Comparison of ENCODE assay signal across 14 cellular contexts in the genomic region with DNA sequence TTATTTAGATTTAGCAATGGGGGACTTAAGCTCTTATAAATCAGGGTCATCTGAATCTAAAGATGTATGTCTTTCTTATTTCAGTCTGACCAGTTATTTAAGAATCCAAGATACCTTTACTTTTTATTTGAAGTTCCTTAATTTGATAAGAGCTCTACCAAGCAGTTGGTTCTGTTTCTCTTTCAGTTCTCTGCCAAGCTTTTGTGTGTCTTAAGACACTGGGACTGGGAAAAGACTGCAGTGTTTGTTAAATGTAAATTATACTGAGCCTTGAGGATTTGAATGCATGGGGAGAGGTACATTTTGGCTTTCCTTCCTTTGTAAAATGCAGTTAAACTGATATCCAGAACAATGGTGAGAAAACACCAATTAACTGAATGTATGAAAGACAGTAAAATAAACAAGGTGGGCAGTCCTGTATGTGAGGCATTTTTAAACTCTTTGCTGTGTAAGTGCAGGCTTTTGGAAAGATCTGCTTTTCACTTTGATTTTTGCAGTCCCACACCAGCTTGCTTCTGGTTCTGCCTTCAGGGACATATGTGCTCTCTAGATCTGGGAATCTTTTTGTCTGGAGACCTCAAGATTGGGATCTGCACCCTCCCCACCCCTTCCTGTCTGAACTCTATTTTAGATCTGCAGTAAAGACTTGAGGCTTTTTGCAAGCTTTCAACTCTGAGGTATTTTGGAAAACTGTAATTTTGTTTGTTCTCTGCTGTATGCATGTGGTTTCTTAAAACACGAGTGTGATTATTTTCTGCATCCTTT.
A peak's percentile ranks its signal among the peaks of the same experiment; 100 is the strongest.
DNase-seq lines count a peak whose midpoint lies in the region; ATAC-seq, FAIRE-seq and TF ChIP-seq lines count a peak whose summit lies in the region.
"Had no signal": no experiment of that assay in that cellular context is flagged by ENCODE, and none has a peak within 500 bp of the region (broad histone marks: within the 10 kb centered on the region; RNA-seq: fewer than 3 reads in every experiment).

No MANE protein-coding gene starts in this region.

- H3K27ac ChIP-seq in A673 (ENCODE audit: low read depth, low read length, poor library complexity, severe bottlenecking) (peak overlapping the region; percentile 32), SK-N-MC (peak overlapping the region; percentile 20; the same call in 1 of the 2 replicates), right lobe of liver (no peak overlapping the region), mammary epithelial cell (ENCODE audit: insufficient read depth, low read depth, low read length) (no peak overlapping the region)
- H3K27ac ChIP-seq: parathyroid adenoma had no signal

- H3K9me3 ChIP-seq in A673 (ENCODE audit: low read depth, low read length, poor library complexity, severe bottlenecking), result no peaks in the 10 kb centered on the region
- H3K9me3 ChIP-seq in SK-N-MC (ENCODE audit: low read depth, low read length), result no peaks in the 10 kb centered on the region
- no peaks in the 10 kb centered on the region for H3K9me3 ChIP-seq in right lobe of liver
- H3K9me3 ChIP-seq in mammary epithelial cell (replicated peaks; ENCODE audit: insufficient read depth, low read length), result no peaks in the 10 kb centered on the region
- H3K9me3 ChIP-seq: MG63 had no signal

- no peak overlapping the region for H3K4me2 ChIP-seq in mammary epithelial cell (ENCODE audit: insufficient read depth, low read depth, low read length)

- CTCF ChIA-PET in A673 (lab: Charles Lee), result no interaction called here
- CTCF ChIA-PET in mammary epithelial cell (lab: Charles Lee; ENCODE audit: low non-redundant PET), result interaction anchor here (0.5 kb wide), 1 partner anchor 90 kb away, joined by 3 read pairs; no protein-coding TSS in a partner anchor

- no peak for TF ChIP-seq POLR2A in right lobe of liver (IDR thresholded peaks at IDR 0.05)

- peaks cover 0 to 5% (median 3%) of the 10 kb centered on the region in 3 donors for H3K36me3 Mint-ChIP-seq in immature natural killer cell

- peak overlapping the region; percentile 4 to 76 (median 66) for H3K27ac Mint-ChIP-seq in immature natural killer cell
- H3K27ac Mint-ChIP-seq: activated naive CD8-positive, alpha-beta T cell treated with anti-CD3 and anti-CD28 coated beads, Interleukin-2, amount 10 ng/mL, durations not matched to agents 7 days and 5 days; stimulated activated naive CD8-positive, alpha-beta T cell treated with anti-CD3 and anti-CD28 coated beads, Interleukin-15, Interleukin-2, amounts not matched to agents 100 ng/mL and 50 ng/mL, for 24 hours had no signal

- ATAC-seq in right lobe of liver, result no peak
- ATAC-seq in GM21423 (IDR thresholded peaks at IDR 0.05; ENCODE audit: unreplicated experiment), result no peak

- H2AFZ ChIP-seq in mammary epithelial cell (ENCODE audit: low read depth, low read length), result no peak overlapping the region
- H2AFZ ChIP-seq: parathyroid adenoma had no signal

- peak overlapping the region in 4 of 5 donors; percentile 8 to 58 (median 13) for H3K4me3 Mint-ChIP-seq in immature natural killer cell
- H3K4me3 Mint-ChIP-seq: activated naive CD8-positive, alpha-beta T cell treated with anti-CD3 and anti-CD28 coated beads, Interleukin-2, amount 10 ng/mL, durations not matched to agents 7 days and 5 days; stimulated activated naive CD8-positive, alpha-beta T cell treated with anti-CD3 and anti-CD28 coated beads, Interleukin-15, Interleukin-2, amounts not matched to agents 100 ng/mL and 50 ng/mL, for 24 hours had no signal

- no peak overlapping the region for H3K9ac ChIP-seq in SK-N-MC (ENCODE audit: insufficient read length)
- no peak overlapping the region for H3K9ac ChIP-seq in mammary epithelial cell (ENCODE audit: insufficient read depth, low read length)
- H3K9ac ChIP-seq: parathyroid adenoma had no signal

- no peaks in the 10 kb centered on the region for H4K20me1 ChIP-seq in mammary epithelial cell (ENCODE audit: insufficient read depth, low read length)

- dilution Hi-C loops in mammary epithelial cell (cut with HindIII; ENCODE audit: low sequenced_read_pairs), result no loop called here

- intact Hi-C loops in A673 (cut with micrococcal nuclease; ENCODE audit: unreplicated experiment), result no loop called here
- intact Hi-C loops in right lobe of liver (cut with DNase I), result no loop called here
- intact Hi-C loops in mammary epithelial cell (cut with micrococcal nuclease), result no loop called here

- H3K4me1 Mint-ChIP-seq in immature natural killer cell, result peaks cover 55 to 85% of the 10 kb centered on the region in 2 donors

- TF ChIP-seq CTCF in A673 (conservative IDR thresholded peaks at IDR 0.05; ENCODE audit: low read depth, low read length), result no peak
- no peak for TF ChIP-seq CTCF in D721Med (IDR thresholded peaks at IDR 0.05; ENCODE audit: insufficient read depth, missing control alignments)
- TF ChIP-seq CTCF in right lobe of liver (IDR thresholded peaks at IDR 0.05), result no peak
- no peak for TF ChIP-seq CTCF in mammary epithelial cell (conservative IDR thresholded peaks at IDR 0.05 in 1 of 2, IDR thresholded peaks at IDR 0.05 in 1 of 2; ENCODE audit: extremely low read depth in 1 of 2, insufficient read depth in 1 of 2, low read depth in 1 of 2, low read length in 2 of 2)

- no peaks in the 10 kb centered on the region for H3K36me3 ChIP-seq in A673 (ENCODE audit: insufficient read depth, low read length, poor library complexity, severe bottlenecking)
- no peaks in the 10 kb centered on the region for H3K36me3 ChIP-seq in SK-N-MC (ENCODE audit: insufficient read depth, low read length)
- no peaks in the 10 kb centered on the region for H3K36me3 ChIP-seq in right lobe of liver
- no peaks in the 10 kb centered on the region for H3K36me3 ChIP-seq in mammary epithelial cell (ENCODE audit: insufficient read depth, low read length)
- H3K36me3 ChIP-seq: MG63 had no signal

- DNase-seq in A673 (ENCODE audit: low spot score) (no peak), D721Med (ENCODE audit: insufficient read length, low spot score) (no peak), SK-N-MC (ENCODE audit: low read depth, low spot score) (no peak), immature natural killer cell (no peak), right lobe of liver (no peak), mammary epithelial cell (no peak)
- DNase-seq in activated CD8-positive, alpha-beta memory T cell treated with anti-CD3 and anti-CD28 coated beads, Interleukin-2, amount 50 U/mL, for 4 hours, result no peak
- DNase-seq: activated naive CD8-positive, alpha-beta T cell treated with anti-CD3 and anti-CD28 coated beads, Interleukin-2, amount 10 ng/mL, durations not matched to agents 7 days and 5 days; MG63; NCI-H526 treated with DMSO at 0.1 percent for 48 hours; stimulated activated CD4-positive, alpha-beta T cell treated with anti-CD3 and anti-CD28 coated beads, Interleukin-4, amount 100 ng/mL, for 1 hour had no signal

- H3K4me3 ChIP-seq in A673 (ENCODE audit: low read depth, low read length, poor library complexity, severe bottlenecking) (no peak overlapping the region), SK-N-MC (peak overlapping the region; percentile 42), right lobe of liver (no peak overlapping the region), mammary epithelial cell (replicated peaks in 1 of 3; ENCODE audit: insufficient read depth in 1 of 3, low read depth in 2 of 3, low read length in 3 of 3) (no peak overlapping the region)
- H3K4me3 ChIP-seq: MG63 had no signal

- in situ Hi-C loops in mammary epithelial cell (cut with MboI; ENCODE audit: low sequenced_read_pairs in 2 of 2), result no loop called here

- no peaks in the 10 kb centered on the region for H3K27me3 ChIP-seq in A673 (replicated peaks; ENCODE audit: insufficient read depth, low read depth, low read length, poor library complexity)
- no peaks in the 10 kb centered on the region for H3K27me3 ChIP-seq in right lobe of liver
- H3K27me3 ChIP-seq in mammary epithelial cell (ENCODE audit: insufficient read depth, low read length), result no peaks in the 10 kb centered on the region
- H3K27me3 ChIP-seq: MG63 had no signal

- POLR2A ChIA-PET in A673 (lab: Charles Lee; ENCODE audit: low non-redundant PET), result interaction anchor here (0.6 kb wide), 1 partner anchor 14 kb away, joined by 3 read pairs; no protein-coding TSS in a partner anchor

- 0% methylated on average over 1 of the region's 1 CpG for WGBS in right lobe of liver (ENCODE audit: insufficient coverage, low coverage, low lambda C conversion rate, missing lambda C conversion rate)
- WGBS in mammary epithelial cell (ENCODE audit: low coverage, missing lambda C conversion rate), result 64% methylated on average over 1 of the region's 1 CpG

- H3K4me1 ChIP-seq in A673 (ENCODE audit: insufficient read depth, low read length, poor library complexity, severe bottlenecking), result peaks cover 34% of the 10 kb centered on the region
- peaks cover 0 to 6% (median 0%) of the 10 kb centered on the region in 4 donors for H3K4me1 ChIP-seq in right lobe of liver
- peaks cover 9% of the 10 kb centered on the region for H3K4me1 ChIP-seq in mammary epithelial cell (ENCODE audit: insufficient read depth, low read length)

- BruUV-seq in A673 (replicated peaks; lab: Mats Ljungman, UMichigan), result no TSS peak
- BruUV-seq in mammary epithelial cell (replicated peaks; lab: Mats Ljungman, UMichigan), result no TSS peak

- H3K9me3 Mint-ChIP-seq in immature natural killer cell, result no peaks in the 10 kb centered on the region
- H3K9me3 Mint-ChIP-seq: activated naive CD8-positive, alpha-beta T cell treated with anti-CD3 and anti-CD28 coated beads, Interleukin-2, amount 10 ng/mL, durations not matched to agents 7 days and 5 days; stimulated activated naive CD8-positive, alpha-beta T cell treated with anti-CD3 and anti-CD28 coated beads, Interleukin-15, Interleukin-2, amounts not matched to agents 100 ng/mL and 50 ng/mL, for 24 hours had no signal

- peak; percentile 16 for FAIRE-seq in D721Med (lab: Jason Lieb, UNC)

- H3K79me2 ChIP-seq in mammary epithelial cell (ENCODE audit: insufficient read depth, low read length), result peaks cover 93% of the 10 kb centered on the region

- peaks cover 0 to 2% (median 0%) of the 10 kb centered on the region in 3 donors for H3K27me3 Mint-ChIP-seq in immature natural killer cell (ENCODE audit: low read depth in 3 of 3)
- H3K27me3 Mint-ChIP-seq: activated naive CD8-positive, alpha-beta T cell treated with anti-CD3 and anti-CD28 coated beads, Interleukin-2, amount 10 ng/mL, durations not matched to agents 7 days and 5 days; stimulated activated naive CD8-positive, alpha-beta T cell treated with anti-CD3 and anti-CD28 coated beads, Interleukin-15, Interleukin-2, amounts not matched to agents 100 ng/mL and 50 ng/mL, for 24 hours had no signal

Comparison
In these comparisons a context has a peak if more than half of its experiments do, and no peak if none do; other contexts are left out.
1. H3K27ac ChIP-seq: peak in A673 (single experiment) and SK-N-MC (single experiment); none in right lobe of liver (0 of 3) and mammary epithelial cell (single experiment).